8 cellular contexts compared by ENCODE assay signal in the genomic region with DNA sequence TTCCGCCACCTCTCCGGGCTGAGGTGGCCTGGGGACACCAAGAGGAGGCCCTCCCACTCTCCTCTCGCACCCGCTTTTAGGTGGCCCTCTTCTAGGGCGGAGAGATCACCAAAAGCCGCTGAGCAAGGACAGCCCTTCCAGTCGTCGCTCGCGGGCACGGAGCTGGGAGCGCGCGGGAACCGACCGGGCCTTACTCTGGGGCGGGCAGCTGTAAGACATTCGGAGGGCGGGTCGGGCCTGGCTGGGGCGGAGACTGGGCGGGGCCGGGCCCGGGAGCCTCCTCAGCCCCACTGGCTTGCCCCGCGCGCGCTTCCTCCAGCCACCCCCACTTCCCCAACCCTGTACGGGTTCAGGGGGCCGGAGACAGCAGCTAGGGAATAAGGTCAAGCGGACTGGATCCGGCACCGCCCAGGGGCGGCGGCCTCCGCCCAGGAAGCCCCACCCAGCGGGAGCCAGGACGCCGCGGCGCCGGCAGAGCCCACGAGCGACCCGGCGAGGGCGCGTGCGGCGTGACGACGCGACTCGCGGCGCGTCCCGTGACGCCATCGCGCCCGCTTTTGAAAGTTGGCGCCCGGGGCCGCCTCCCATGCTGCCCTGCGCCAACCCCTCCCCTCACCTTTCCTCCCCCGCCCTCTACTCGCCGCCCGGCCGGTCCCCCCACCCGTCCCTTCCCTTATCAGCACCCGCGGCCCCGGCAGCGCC.
DNase-seq lines count a peak whose midpoint lies in the region; ATAC-seq, FAIRE-seq and TF ChIP-seq lines count a peak whose summit lies in the region.

No MANE protein-coding gene starts in this region.

- peak; percentile 76 for ATAC-seq in HG02943 (IDR thresholded peaks at IDR 0.05; ENCODE audit: low read depth, unreplicated experiment)

- DNase-seq in GM18507 (ENCODE audit: extremely low spot score, insufficient read length, low read depth), result peak; percentile 91
- peak; percentile 87 for DNase-seq in NCI-H1694 treated with DMSO at 0.1 percent for 48 hours (lab: John Stamatoyannopoulos, UW)
- peak; percentile 96 for DNase-seq in T-helper 22 cell (ENCODE audit: low read depth)
- peak; percentile 88 for DNase-seq in astrocyte of the cerebellum (ENCODE audit: low read depth)
- peak; percentile 95 to 96 for DNase-seq in hippocampal formation (lab: John Stamatoyannopoulos, UW)
- DNase-seq in retina, result peak; percentile 96
- no peak for DNase-seq in D721Med (ENCODE audit: insufficient read length, low spot score)

- H3K4me3 ChIP-seq in astrocyte of the cerebellum (ENCODE audit: low read depth, low read length), result peak overlapping the region; percentile 87

- FAIRE-seq in GM18507 (lab: Jason Lieb, UNC) (peak; percentile 91), D721Med (lab: Jason Lieb, UNC) (no peak)

- in situ Hi-C loops in astrocyte of the cerebellum (cut with HindIII; ENCODE audit: low sequenced_read_pairs), result no loop called here

- TF ChIP-seq CTCF in astrocyte of the cerebellum (IDR thresholded peaks at IDR 0.05; ENCODE audit: low read depth, low read length, missing control alignments) (no peak), D721Med (IDR thresholded peaks at IDR 0.05; ENCODE audit: insufficient read depth, missing control alignments) (no peak)
